25 cellular contexts compared by ENCODE assay signal in genomic region chr19:56383826-56384605, GRCh38. TPM values are rescaled to one million over a fixed set of nuclear protein-coding genes. Genes with fewer than 3 reads are reported as not detected.
DNase-seq lines count a peak whose midpoint lies in the region; TF ChIP-seq lines count a peak whose summit lies in the region.
"Had no signal": no experiment of that assay in that cellular context is flagged by ENCODE, and none has a peak within 500 bp of the region (broad histone marks: within the 10 kb centered on the region; RNA-seq: fewer than 3 reads in every experiment).

No MANE protein-coding gene starts in this region.

- DNase-seq in A172 (ENCODE audit: low spot score) (peak; percentile 25), HPDE6-E6E7 (ENCODE audit: extremely low spot score) (peak; percentile 51), SW480 (ENCODE audit: low spot score) (peak; percentile 19), glomerular visceral epithelial cell (ENCODE audit: extremely low spot score) (peak; percentile 48), NCI-H2107 (lab: John Stamatoyannopoulos, UW) (no peak), anterior cingulate cortex (lab: John Stamatoyannopoulos, UW) (no peak), nephron progenitor cell (no peak)
- no peak for DNase-seq in stimulated activated CD4-positive, alpha-beta T cell treated with anti-CD3 and anti-CD28 coated beads, Interleukin-4, amount 100 ng/mL, for 1 hour
- DNase-seq: activated CD4-positive, alpha-beta memory T cell treated with anti-CD3 and anti-CD28 coated beads, Interleukin-2, amount 10 ng/mL, durations not matched to agents 7 days and 5 days; activated CD8-positive, alpha-beta memory T cell treated with anti-CD3 and anti-CD28 coated beads, Interleukin-2, amount 50 U/mL, for 48 hours; activated naive CD4-positive, alpha-beta T cell treated with anti-CD3 and anti-CD28 coated beads, Interleukin-2, amount 50 U/mL, for 16 hours; amygdala; CD4-positive, alpha-beta memory T cell; effector memory CD8-positive, alpha-beta T cell; hypothalamus; immature natural killer cell; left lung; naive B cell; NCI-H1092 treated with DMSO at 0.1 percent for 48 hours; NCI-H187 treated with DMSO at 0.1 percent for 48 hours; NCI-H526 treated with DMSO at 0.1 percent for 48 hours; Peyer's patch; stimulated activated CD8-positive, alpha-beta memory T cell treated with anti-CD3 and anti-CD28 coated beads, Interleukin-4, amount 100 ng/mL, for 48 hours; stimulated activated naive CD8-positive, alpha-beta T cell treated with anti-CD3 and anti-CD28 coated beads, Interleukin-15, amount 100 ng/mL, for 72 hours; thyroid gland had no signal

- no peak for TF ChIP-seq CTCF in nephron progenitor cell (IDR thresholded peaks at IDR 0.05)

- peaks cover 92% of the 10 kb centered on the region for H3K9me3 Mint-ChIP-seq in nephron progenitor cell

- H3K4me3 Mint-ChIP-seq in nephron progenitor cell, result no peak overlapping the region
- H3K4me3 Mint-ChIP-seq: activated CD4-positive, alpha-beta memory T cell treated with anti-CD3 and anti-CD28 coated beads, Interleukin-2, amount 10 ng/mL, durations not matched to agents 7 days and 5 days; CD4-positive, alpha-beta memory T cell; effector memory CD8-positive, alpha-beta T cell; immature natural killer cell; naive B cell; stimulated activated naive CD8-positive, alpha-beta T cell treated with anti-CD3 and anti-CD28 coated beads, Interleukin-15, amount 100 ng/mL, for 72 hours had no signal

- H3K36me3 Mint-ChIP-seq in nephron progenitor cell (ENCODE audit: low read depth), result peaks cover 90% of the 10 kb centered on the region

- no peaks in the 10 kb centered on the region for H3K4me1 Mint-ChIP-seq in nephron progenitor cell
- H3K4me1 Mint-ChIP-seq: CD4-positive, alpha-beta memory T cell had no signal

- H3K27me3 Mint-ChIP-seq in nephron progenitor cell (ENCODE audit: low read depth, poor library complexity), result no peaks in the 10 kb centered on the region
- H3K27me3 Mint-ChIP-seq: activated CD4-positive, alpha-beta memory T cell treated with anti-CD3 and anti-CD28 coated beads, Interleukin-2, amount 10 ng/mL, durations not matched to agents 7 days and 5 days; CD4-positive, alpha-beta memory T cell; effector memory CD8-positive, alpha-beta T cell; naive B cell; stimulated activated naive CD8-positive, alpha-beta T cell treated with anti-CD3 and anti-CD28 coated beads, Interleukin-15, amount 100 ng/mL, for 72 hours had no signal

- H3K27ac Mint-ChIP-seq in nephron progenitor cell, result no peak overlapping the region
- H3K27ac Mint-ChIP-seq: activated CD4-positive, alpha-beta memory T cell treated with anti-CD3 and anti-CD28 coated beads, Interleukin-2, amount 10 ng/mL, durations not matched to agents 7 days and 5 days; effector memory CD8-positive, alpha-beta T cell; immature natural killer cell; naive B cell; stimulated activated naive CD8-positive, alpha-beta T cell treated with anti-CD3 and anti-CD28 coated beads, Interleukin-15, amount 100 ng/mL, for 72 hours had no signal

RNA-seq across cellular contexts. Expression of gene ZNF582, which starts 9.3 kb away (rescaled TPM):
- 0.31 and 1.5 TPM in 2 replicates for total RNA-seq in A172 (2014; rRNA removed; shearing (Covaris generic))

RNA-seq across cellular contexts. Expression of gene ZNF583, which starts 20.1 kb away (rescaled TPM):
- 11.5 and 14.0 TPM in 2 replicates for total RNA-seq in A172 (2014; rRNA removed; shearing (Covaris generic))

Comparison
In these comparisons a context has a peak if more than half of its experiments do, and no peak if none do; other contexts are left out.
1. DNase-seq: peak in A172 (single experiment), HPDE6-E6E7 (single experiment), SW480 (single experiment) and glomerular visceral epithelial cell (single experiment); none in stimulated activated CD4-positive, alpha-beta T cell treated with anti-CD3 and anti-CD28 coated beads, Interleukin-4, amount 100 ng/mL, for 1 hour (single experiment), NCI-H2107 (single experiment), anterior cingulate cortex (0 of 58) and nephron progenitor cell (single experiment).